1 cellular context compared by ENCODE assay signal in the genomic region with DNA sequence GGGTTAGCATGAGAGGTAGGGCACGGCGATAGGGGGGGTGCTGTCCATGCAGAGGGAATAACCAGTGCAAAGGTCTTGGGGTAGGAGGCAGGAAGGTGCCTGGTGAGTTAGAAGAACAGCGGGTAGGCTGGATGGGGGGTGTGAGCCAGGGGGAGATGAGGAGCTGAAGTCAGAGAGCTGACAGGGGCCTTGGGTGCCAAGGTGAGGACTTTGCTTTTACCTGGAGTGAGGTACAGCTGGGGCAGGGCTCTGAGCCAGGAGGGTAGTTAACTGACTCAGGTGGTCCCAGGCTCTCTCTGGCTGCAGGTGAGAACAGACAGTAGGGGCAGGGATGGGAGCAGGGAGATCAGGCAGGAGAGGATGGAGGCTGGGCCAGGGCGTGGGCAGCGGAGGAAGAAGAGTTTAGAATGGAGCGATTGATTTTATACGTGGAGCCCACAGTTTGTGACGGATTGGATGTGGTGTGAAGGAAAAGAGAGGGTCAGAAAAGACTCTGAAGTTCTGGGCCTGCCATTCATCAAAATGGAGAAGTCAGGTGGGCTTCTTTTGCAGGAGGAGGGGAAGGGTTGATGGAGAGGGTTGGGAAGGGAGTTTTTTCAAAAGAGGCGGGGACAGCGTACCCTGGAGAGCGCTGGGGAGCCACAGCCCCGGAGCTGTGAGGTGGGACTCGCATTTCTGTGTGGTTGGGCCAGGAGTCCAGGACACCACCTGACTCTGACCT.
TF ChIP-seq lines count a peak whose summit lies in the region.

No MANE protein-coding gene starts in this region.

TF ChIP-seq in GM23338, 12 proteins besides CTCF, POLR2A, EP300 and RAD21:
- TF ChIP-seq ZNF114 (CRISPR knock-in tag; IDR thresholded peaks at IDR 0.05), result no peak
- TF ChIP-seq CREB1 (CRISPR knock-in tag; IDR thresholded peaks at IDR 0.05; ENCODE audit: low read depth), result no peak
- no peak for TF ChIP-seq POLR2AphosphoS5 (IDR thresholded peaks at IDR 0.05; ENCODE audit: low read depth)
- no peak for TF ChIP-seq JUNB (IDR thresholded peaks at IDR 0.05; ENCODE audit: unreplicated experiment)
- TF ChIP-seq, protein P1, sequence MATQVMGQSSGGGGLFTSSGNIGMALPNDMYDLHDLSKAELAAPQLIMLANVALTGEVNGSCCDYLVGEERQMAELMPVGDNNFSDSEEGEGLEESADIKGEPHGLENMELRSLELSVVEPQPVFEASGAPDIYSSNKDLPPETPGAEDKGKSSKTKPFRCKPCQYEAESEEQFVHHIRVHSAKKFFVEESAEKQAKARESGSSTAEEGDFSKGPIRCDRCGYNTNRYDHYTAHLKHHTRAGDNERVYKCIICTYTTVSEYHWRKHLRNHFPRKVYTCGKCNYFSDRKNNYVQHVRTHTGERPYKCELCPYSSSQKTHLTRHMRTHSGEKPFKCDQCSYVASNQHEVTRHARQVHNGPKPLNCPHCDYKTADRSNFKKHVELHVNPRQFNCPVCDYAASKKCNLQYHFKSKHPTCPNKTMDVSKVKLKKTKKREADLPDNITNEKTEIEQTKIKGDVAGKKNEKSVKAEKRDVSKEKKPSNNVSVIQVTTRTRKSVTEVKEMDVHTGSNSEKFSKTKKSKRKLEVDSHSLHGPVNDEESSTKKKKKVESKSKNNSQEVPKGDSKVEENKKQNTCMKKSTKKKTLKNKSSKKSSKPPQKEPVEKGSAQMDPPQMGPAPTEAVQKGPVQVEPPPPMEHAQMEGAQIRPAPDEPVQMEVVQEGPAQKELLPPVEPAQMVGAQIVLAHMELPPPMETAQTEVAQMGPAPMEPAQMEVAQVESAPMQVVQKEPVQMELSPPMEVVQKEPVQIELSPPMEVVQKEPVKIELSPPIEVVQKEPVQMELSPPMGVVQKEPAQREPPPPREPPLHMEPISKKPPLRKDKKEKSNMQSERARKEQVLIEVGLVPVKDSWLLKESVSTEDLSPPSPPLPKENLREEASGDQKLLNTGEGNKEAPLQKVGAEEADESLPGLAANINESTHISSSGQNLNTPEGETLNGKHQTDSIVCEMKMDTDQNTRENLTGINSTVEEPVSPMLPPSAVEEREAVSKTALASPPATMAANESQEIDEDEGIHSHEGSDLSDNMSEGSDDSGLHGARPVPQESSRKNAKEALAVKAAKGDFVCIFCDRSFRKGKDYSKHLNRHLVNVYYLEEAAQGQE (IDR thresholded peaks at IDR 0.05; ENCODE audit: unreplicated experiment), result no peak
